ENCODE assay signal across 24 cellular contexts in genomic region chr20:3994125-3994524, GRCh38.
"Had no signal": no experiment of that assay in that cellular context is flagged by ENCODE, and none has a peak within 500 bp of the region (broad histone marks: within the 10 kb centered on the region; RNA-seq: fewer than 3 reads in every experiment).

No MANE protein-coding gene starts in this region.

- FAIRE-seq: bronchial epithelial cell had no signal

- H3K27me3 ChIP-seq: ascending aorta, body of pancreas had no signal

- H3K27ac ChIP-seq: body of pancreas had no signal

- DNase-seq: activated CD4-positive, alpha-beta T cell treated with anti-CD3 and anti-CD28 coated beads for 4 hours; activated CD8-positive, alpha-beta T cell treated with anti-CD3 and anti-CD28 coated beads for 36 hours; activated effector memory CD4-positive, alpha-beta T cell treated with Interleukin-2 at 50 U/mL for 16 hours; activated naive CD4-positive, alpha-beta T cell; activated T-cell treated with anti-CD3 and anti-CD28 coated beads, Interleukin-2, amount 50 U/mL, for 24 hours; body of pancreas; central memory CD4-positive, alpha-beta T cell; Karpas-422; MM.1S; NCI-H1105; NCI-H1436; NCI-H1694 treated with DMSO at 0.1 percent for 48 hours; NCI-H2029 treated with DMSO at 0.1 percent for 48 hours; NCI-H510A treated with DMSO at 0.1 percent for 48 hours; NCI-H69; NK-92 treated with Interleukin-12 subunit alpha and Interleukin-12 subunit beta, amount 100 ng/mL, for 24 hours; OCI-M1; RPMI8226; SW 1271 had no signal

- H3K9me3 Mint-ChIP-seq: activated CD8-positive, alpha-beta T cell treated with anti-CD3 and anti-CD28 coated beads for 36 hours; activated naive CD4-positive, alpha-beta T cell treated with anti-CD3 and anti-CD28 coated beads, Interleukin-2, amount 50 U/mL, for 24 hours; activated T-cell treated with anti-CD3 and anti-CD28 coated beads, Interleukin-2, amount 50 U/mL, for 24 hours had no signal

- H3K4me3 Mint-ChIP-seq: activated CD8-positive, alpha-beta T cell treated with anti-CD3 and anti-CD28 coated beads for 36 hours; activated naive CD4-positive, alpha-beta T cell treated with anti-CD3 and anti-CD28 coated beads, Interleukin-2, amount 50 U/mL, for 24 hours had no signal

- H3K9me3 ChIP-seq: ascending aorta, body of pancreas had no signal

- H3K27ac Mint-ChIP-seq: activated naive CD4-positive, alpha-beta T cell treated with anti-CD3 and anti-CD28 coated beads, Interleukin-2, amount 50 U/mL, for 24 hours had no signal

- H3K27me3 Mint-ChIP-seq: activated CD8-positive, alpha-beta T cell treated with anti-CD3 and anti-CD28 coated beads for 36 hours; activated naive CD4-positive, alpha-beta T cell treated with anti-CD3 and anti-CD28 coated beads, Interleukin-2, amount 50 U/mL, for 24 hours; activated T-cell treated with anti-CD3 and anti-CD28 coated beads, Interleukin-2, amount 50 U/mL, for 24 hours had no signal

- H3K4me1 ChIP-seq: body of pancreas had no signal

- ATAC-seq: activated CD4-positive, CD25-positive, alpha-beta regulatory T cell treated with anti-CD3 and anti-CD28 coated beads, Interleukin-2, amount 50 U/mL, for 24 hours; activated CD8-positive, alpha-beta T cell treated with anti-CD3 and anti-CD28 coated beads for 36 hours; body of pancreas; Right ventricle myocardium inferior had no signal

- H3K4me3 ChIP-seq: ascending aorta, body of pancreas had no signal
